Comparison of ENCODE assay signal across 16 cellular contexts in genomic region chr4:84697615-84698201, GRCh38.
"Had no signal": no experiment of that assay in that cellular context is flagged by ENCODE, and none has a peak within 500 bp of the region (broad histone marks: within the 10 kb centered on the region; RNA-seq: fewer than 3 reads in every experiment).

No MANE protein-coding gene starts in this region.

- H3K4me1 Mint-ChIP-seq: activated naive CD8-positive, alpha-beta T cell treated with anti-CD3 and anti-CD28 coated beads, Interleukin-2, amount 50 U/mL, for 24 hours; naive B cell had no signal

- H3K9me3 Mint-ChIP-seq: activated naive CD8-positive, alpha-beta T cell treated with anti-CD3 and anti-CD28 coated beads, Interleukin-2, amount 50 U/mL, for 24 hours; naive B cell; type B pancreatic cell had no signal

- H3K27ac Mint-ChIP-seq: activated CD8-positive, alpha-beta T cell treated with anti-CD3 and anti-CD28 coated beads, Interleukin-2, amount 10 ng/mL, durations not matched to agents 7 days and 5 days; activated naive CD8-positive, alpha-beta T cell treated with anti-CD3 and anti-CD28 coated beads, Interleukin-2, amount 50 U/mL, for 24 hours; naive B cell; type B pancreatic cell had no signal

- H3K27me3 Mint-ChIP-seq: activated naive CD8-positive, alpha-beta T cell treated with anti-CD3 and anti-CD28 coated beads, Interleukin-2, amount 50 U/mL, for 24 hours; naive B cell; type B pancreatic cell had no signal

- H3K4me1 ChIP-seq: prostate gland, suprapubic skin had no signal

- H3K4me3 Mint-ChIP-seq: activated CD8-positive, alpha-beta T cell treated with anti-CD3 and anti-CD28 coated beads, Interleukin-2, amount 10 ng/mL, durations not matched to agents 7 days and 5 days; activated naive CD8-positive, alpha-beta T cell treated with anti-CD3 and anti-CD28 coated beads, Interleukin-2, amount 50 U/mL, for 24 hours; naive B cell; type B pancreatic cell had no signal

- H3K9me3 ChIP-seq: prostate gland, right lobe of liver, suprapubic skin had no signal

- ATAC-seq: activated CD8-positive, alpha-beta T cell treated with anti-CD3 and anti-CD28 coated beads, Interleukin-2, amount 10 ng/mL, durations not matched to agents 7 days and 5 days; activated naive CD8-positive, alpha-beta T cell treated with anti-CD3 and anti-CD28 coated beads, Interleukin-2, amount 50 U/mL, for 24 hours; left colon had no signal

- DNase-seq: activated CD4-positive, alpha-beta T cell treated with anti-CD3 and anti-CD28 coated beads for 4 hours; activated CD8-positive, alpha-beta memory T cell treated with anti-CD3 and anti-CD28 coated beads, Interleukin-2, amount 50 U/mL, for 48 hours; activated CD8-positive, alpha-beta T cell treated with anti-CD3 and anti-CD28 coated beads, Interleukin-2, amount 10 ng/mL, durations not matched to agents 7 days and 5 days; activated naive CD8-positive, alpha-beta T cell treated with anti-CD3 and anti-CD28 coated beads, Interleukin-2, amount 50 U/mL, for 24 hours; cortex of kidney; effector CD8-positive, alpha-beta T cell; left colon; naive B cell; right lobe of liver; stimulated activated CD4-positive, alpha-beta T cell treated with anti-CD3 and anti-CD28 coated beads, Interleukin-12 subunit alpha, Interleukin-12 subunit beta, amount 100 ng/mL, for 4 hours; stimulated activated naive CD4-positive, alpha-beta T cell treated with Interleukin-2 at 50 U/mL for 16 hours; T-helper 1 cell had no signal

- H3K27me3 ChIP-seq: right lobe of liver, suprapubic skin had no signal

- H3K27ac ChIP-seq: prostate gland, right lobe of liver, suprapubic skin had no signal

- H3K4me3 ChIP-seq: lung, prostate gland, right lobe of liver, suprapubic skin had no signal

- H3K36me3 Mint-ChIP-seq: naive B cell had no signal
